In the genomic region with DNA sequence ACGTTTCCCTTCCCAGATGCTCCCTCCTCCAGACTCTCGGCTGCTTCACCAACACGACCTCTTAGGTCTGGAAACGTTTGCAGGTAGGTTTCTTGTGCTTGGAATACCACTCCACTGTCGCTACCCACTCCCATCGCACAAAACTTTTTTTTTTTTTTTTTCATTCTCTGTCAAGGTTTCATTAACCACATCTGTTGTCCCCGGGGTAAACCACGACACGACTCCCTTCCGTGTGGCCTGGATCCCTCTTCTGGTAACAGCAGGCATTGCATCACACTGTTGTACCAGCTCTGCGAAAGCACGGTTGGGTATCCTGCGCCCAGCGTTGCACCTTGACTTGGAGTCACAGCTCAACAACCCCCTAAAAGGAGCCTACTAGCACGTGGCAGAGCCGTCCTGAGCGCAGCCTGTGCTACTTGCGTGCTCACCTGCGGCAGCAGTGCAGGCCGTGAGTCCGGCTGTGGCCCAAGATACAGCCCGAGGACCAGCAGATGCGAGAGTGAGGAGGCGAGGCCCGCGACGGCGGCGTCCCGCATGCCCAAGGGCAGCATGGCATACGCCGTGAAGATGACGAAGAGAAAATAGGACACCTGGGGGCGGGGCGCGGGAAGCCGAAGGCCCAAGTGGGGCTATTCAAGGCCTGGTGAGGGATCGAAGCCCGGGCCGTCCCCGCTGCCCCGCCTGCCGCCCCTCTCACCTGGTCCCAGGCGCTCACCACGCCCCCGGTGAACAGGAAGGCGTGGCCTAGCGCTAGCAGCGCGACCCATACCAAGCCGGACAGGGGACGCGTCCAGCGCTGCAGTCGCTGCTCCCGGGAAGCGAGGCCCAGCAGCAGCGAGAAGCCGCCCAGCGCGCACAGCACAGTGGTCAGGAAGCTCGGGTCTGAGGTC, we compare ENCODE assay signal across 1 cellular context.
TF ChIP-seq lines count a peak whose summit lies in the region.

No MANE protein-coding gene starts in this region.

TF ChIP-seq in liver, 16 proteins besides CTCF, POLR2A, EP300 and RAD21 (continued from another document):
- no peak for TF ChIP-seq REST (IDR thresholded peaks at IDR 0.05)
- TF ChIP-seq, protein P1, sequence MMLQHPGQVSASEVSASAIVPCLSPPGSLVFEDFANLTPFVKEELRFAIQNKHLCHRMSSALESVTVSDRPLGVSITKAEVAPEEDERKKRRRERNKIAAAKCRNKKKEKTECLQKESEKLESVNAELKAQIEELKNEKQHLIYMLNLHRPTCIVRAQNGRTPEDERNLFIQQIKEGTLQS (IDR thresholded peaks at IDR 0.05): no peak
- TF ChIP-seq YY1 (IDR thresholded peaks at IDR 0.05): no peak
- TF ChIP-seq FOXA1 (IDR thresholded peaks at IDR 0.05): no peak
- TF ChIP-seq SP1 (IDR thresholded peaks at IDR 0.05): no peak
